1 cellular context compared by ENCODE assay signal in the genomic region with DNA sequence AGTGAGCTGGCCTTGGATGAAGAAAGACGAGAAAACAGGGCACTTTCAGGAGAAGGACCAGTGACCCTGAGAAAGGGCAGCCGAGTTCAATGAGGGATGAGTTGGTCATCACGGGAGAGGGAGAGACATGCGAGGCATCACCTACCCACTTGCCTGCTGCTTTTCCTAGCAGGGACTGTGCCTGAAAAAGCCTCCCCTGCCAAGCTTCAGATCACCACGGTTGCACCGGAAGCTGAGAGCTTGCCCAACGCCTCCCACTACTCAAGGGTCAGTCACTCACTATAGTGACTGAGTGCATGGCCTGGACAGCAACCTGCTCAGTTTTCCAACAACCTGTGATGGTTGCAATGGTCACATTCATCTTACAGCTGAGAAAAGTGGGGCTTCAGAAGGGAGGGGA.
TF ChIP-seq lines count a peak whose summit lies in the region.

No MANE protein-coding gene starts in this region.

TF ChIP-seq in GM23338, 12 proteins besides CTCF, POLR2A, EP300 and RAD21 (continued from another document):
- TF ChIP-seq, protein P1, sequence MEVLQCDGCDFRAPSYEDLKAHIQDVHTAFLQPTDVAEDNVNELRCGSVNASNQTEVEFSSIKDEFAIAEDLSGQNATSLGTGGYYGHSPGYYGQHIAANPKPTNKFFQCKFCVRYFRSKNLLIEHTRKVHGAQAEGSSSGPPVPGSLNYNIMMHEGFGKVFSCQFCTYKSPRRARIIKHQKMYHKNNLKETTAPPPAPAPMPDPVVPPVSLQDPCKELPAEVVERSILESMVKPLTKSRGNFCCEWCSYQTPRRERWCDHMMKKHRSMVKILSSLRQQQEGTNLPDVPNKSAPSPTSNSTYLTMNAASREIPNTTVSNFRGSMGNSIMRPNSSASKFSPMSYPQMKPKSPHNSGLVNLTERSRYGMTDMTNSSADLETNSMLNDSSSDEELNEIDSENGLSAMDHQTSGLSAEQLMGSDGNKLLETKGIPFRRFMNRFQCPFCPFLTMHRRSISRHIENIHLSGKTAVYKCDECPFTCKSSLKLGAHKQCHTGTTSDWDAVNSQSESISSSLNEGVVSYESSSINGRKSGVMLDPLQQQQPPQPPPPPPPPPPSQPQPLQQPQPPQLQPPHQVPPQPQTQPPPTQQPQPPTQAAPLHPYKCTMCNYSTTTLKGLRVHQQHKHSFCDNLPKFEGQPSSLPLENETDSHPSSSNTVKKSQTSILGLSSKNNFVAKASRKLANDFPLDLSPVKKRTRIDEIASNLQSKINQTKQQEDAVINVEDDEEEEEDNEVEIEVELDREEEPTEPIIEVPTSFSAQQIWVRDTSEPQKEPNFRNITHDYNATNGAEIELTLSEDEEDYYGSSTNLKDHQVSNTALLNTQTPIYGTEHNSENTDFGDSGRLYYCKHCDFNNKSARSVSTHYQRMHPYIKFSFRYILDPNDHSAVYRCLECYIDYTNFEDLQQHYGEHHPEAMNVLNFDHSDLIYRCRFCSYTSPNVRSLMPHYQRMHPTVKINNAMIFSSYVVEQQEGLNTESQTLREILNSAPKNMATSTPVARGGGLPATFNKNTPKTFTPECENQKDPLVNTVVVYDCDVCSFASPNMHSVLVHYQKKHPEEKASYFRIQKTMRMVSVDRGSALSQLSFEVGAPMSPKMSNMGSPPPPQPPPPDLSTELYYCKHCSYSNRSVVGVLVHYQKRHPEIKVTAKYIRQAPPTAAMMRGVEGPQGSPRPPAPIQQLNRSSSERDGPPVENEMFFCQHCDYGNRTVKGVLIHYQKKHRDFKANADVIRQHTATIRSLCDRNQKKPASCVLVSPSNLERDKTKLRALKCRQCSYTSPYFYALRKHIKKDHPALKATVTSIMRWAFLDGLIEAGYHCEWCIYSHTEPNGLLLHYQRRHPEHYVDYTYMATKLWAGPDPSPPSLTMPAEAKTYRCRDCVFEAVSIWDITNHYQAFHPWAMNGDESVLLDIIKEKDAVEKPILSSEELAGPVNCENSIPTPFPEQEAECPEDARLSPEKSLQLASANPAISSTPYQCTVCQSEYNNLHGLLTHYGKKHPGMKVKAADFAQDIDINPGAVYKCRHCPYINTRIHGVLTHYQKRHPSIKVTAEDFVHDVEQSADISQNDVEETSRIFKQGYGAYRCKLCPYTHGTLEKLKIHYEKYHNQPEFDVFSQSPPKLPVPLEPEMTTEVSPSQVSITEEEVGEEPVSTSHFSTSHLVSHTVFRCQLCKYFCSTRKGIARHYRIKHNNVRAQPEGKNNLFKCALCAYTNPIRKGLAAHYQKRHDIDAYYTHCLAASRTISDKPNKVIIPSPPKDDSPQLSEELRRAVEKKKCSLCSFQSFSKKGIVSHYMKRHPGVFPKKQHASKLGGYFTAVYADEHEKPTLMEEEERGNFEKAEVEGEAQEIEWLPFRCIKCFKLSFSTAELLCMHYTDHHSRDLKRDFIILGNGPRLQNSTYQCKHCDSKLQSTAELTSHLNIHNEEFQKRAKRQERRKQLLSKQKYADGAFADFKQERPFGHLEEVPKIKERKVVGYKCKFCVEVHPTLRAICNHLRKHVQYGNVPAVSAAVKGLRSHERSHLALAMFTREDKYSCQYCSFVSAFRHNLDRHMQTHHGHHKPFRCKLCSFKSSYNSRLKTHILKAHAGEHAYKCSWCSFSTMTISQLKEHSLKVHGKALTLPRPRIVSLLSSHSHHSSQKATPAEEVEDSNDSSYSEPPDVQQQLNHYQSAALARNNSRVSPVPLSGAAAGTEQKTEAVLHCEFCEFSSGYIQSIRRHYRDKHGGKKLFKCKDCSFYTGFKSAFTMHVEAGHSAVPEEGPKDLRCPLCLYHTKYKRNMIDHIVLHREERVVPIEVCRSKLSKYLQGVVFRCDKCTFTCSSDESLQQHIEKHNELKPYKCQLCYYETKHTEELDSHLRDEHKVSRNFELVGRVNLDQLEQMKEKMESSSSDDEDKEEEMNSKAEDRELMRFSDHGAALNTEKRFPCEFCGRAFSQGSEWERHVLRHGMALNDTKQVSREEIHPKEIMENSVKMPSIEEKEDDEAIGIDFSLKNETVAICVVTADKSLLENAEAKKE (CRISPR knock-in tag; IDR thresholded peaks at IDR 0.05): no peak
- TF ChIP-seq POLR2AphosphoS5 (IDR thresholded peaks at IDR 0.05; ENCODE audit: low read depth) (no peak; the same call in 1 of the 2 replicates), EZH2phosphoT487 (IDR thresholded peaks at IDR 0.05; ENCODE audit: unreplicated experiment) (no peak), STAT1 (IDR thresholded peaks at IDR 0.05; ENCODE audit: unreplicated experiment) (no peak), ZNF114 (CRISPR knock-in tag; IDR thresholded peaks at IDR 0.05) (no peak), CREB1 (CRISPR knock-in tag; IDR thresholded peaks at IDR 0.05; ENCODE audit: low read depth) (no peak), NANOG (IDR thresholded peaks at IDR 0.05; ENCODE audit: borderline replicate concordance) (no peak)
- TF ChIP-seq, protein P2, sequence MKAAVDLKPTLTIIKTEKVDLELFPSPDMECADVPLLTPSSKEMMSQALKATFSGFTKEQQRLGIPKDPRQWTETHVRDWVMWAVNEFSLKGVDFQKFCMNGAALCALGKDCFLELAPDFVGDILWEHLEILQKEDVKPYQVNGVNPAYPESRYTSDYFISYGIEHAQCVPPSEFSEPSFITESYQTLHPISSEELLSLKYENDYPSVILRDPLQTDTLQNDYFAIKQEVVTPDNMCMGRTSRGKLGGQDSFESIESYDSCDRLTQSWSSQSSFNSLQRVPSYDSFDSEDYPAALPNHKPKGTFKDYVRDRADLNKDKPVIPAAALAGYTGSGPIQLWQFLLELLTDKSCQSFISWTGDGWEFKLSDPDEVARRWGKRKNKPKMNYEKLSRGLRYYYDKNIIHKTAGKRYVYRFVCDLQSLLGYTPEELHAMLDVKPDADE (IDR thresholded peaks at IDR 0.05): no peak
